Comparison of ENCODE assay signal across 22 cellular contexts in genomic region chr11:131242616-131243015, GRCh38.
"Had no signal": no experiment of that assay in that cellular context is flagged by ENCODE, and none has a peak within 500 bp of the region (broad histone marks: within the 10 kb centered on the region; RNA-seq: fewer than 3 reads in every experiment).

No MANE protein-coding gene starts in this region.

- H3K27me3 ChIP-seq: SJSA1 had no signal

- DNase-seq: IMR-90, Kasumi-1, KG1, MM.1S, NCI-H1092 treated with DMSO at 0.1 percent for 48 hours, NCI-H1436 treated with DMSO at 0.1 percent for 48 hours, NCI-H1694, NCI-H187 treated with DMSO at 0.1 percent for 48 hours, NCI-H2029 treated with DMSO at 0.1 percent for 48 hours, NCI-H2171 treated with DMSO at 0.1 percent for 48 hours, NCI-H226, NCI-H446, NCI-H510A, NCI-H524 treated with DMSO at 0.1 percent for 48 hours, NCI-H69, NCI-H774, Right ventricle myocardium superior, RPMI8226, SIG-M5 had no signal

- H3K36me3 ChIP-seq: SJSA1 had no signal

- H3K27ac ChIP-seq: SJSA1, SK-N-MC had no signal

- H3K4me3 ChIP-seq: SJSA1, SK-N-MC had no signal

- H3K9me3 ChIP-seq: SJSA1 had no signal

- ATAC-seq: HepG2 had no signal
